ENCODE assay signal across 14 cellular contexts in genomic region chr6:107560657-107561056, GRCh38.
DNase-seq lines count a peak whose midpoint lies in the region; ATAC-seq and TF ChIP-seq lines count a peak whose summit lies in the region.
"Had no signal": no experiment of that assay in that cellular context is flagged by ENCODE, and none has a peak within 500 bp of the region (broad histone marks: within the 10 kb centered on the region; RNA-seq: fewer than 3 reads in every experiment).

No MANE protein-coding gene starts in this region.

- ATAC-seq in GM19455 (IDR thresholded peaks at IDR 0.05; ENCODE audit: unreplicated experiment) = no peak
- ATAC-seq in GM18858 (IDR thresholded peaks at IDR 0.05; ENCODE audit: unreplicated experiment) = no peak
- ATAC-seq: activated naive CD8-positive, alpha-beta T cell treated with anti-CD3 and anti-CD28 coated beads, Interleukin-2, amount 50 U/mL, for 24 hours; natural killer cell treated with Interleukin-12 subunit alpha and Interleukin-12 subunit beta and Interleukin-15 and Interleukin-18, amount 100 ng/mL, for 72 hours; stimulated activated naive CD8-positive, alpha-beta T cell treated with anti-CD3 and anti-CD28 coated beads, Interleukin-15, Interleukin-2, amounts not matched to agents 100 U/mL and 50 U/mL, for 24 hours had no signal

- H3K27ac Mint-ChIP-seq in MCF 10A (ENCODE audit: low read depth, unreplicated experiment) (no peak overlapping the region), mesothelial cell of epicardium (peak overlapping the region; percentile 30)
- H3K27ac Mint-ChIP-seq: activated naive CD8-positive, alpha-beta T cell treated with anti-CD3 and anti-CD28 coated beads, Interleukin-2, amount 50 U/mL, for 24 hours; immature natural killer cell; natural killer cell treated with Interleukin-12 subunit alpha and Interleukin-12 subunit beta and Interleukin-15 and Interleukin-18, amount 100 ng/mL, for 72 hours had no signal

- peak overlapping the region in 1 of 3 donors; percentile 27 for H3K4me3 ChIP-seq in breast epithelium
- peak overlapping the region; percentile 27 for H3K4me3 ChIP-seq in endocrine pancreas (ENCODE audit: control insufficient read depth, insufficient read depth, low read length)
- H3K4me3 ChIP-seq in uterus = no peak overlapping the region

- no peaks in the 10 kb centered on the region for H3K9me3 ChIP-seq in breast epithelium
- H3K9me3 ChIP-seq in endocrine pancreas (ENCODE audit: control insufficient read depth, low read length) = no peaks in the 10 kb centered on the region
- H3K9me3 ChIP-seq in uterus = no peaks in the 10 kb centered on the region

- H3K27ac ChIP-seq in breast epithelium = peak overlapping the region; percentile 40 to 71
- H3K27ac ChIP-seq in uterus = peak overlapping the region; percentile 79 to 82
- H3K27ac ChIP-seq: epithelial cell of prostate had no signal

- H3K36me3 Mint-ChIP-seq in MCF 10A (ENCODE audit: insufficient read depth, unreplicated experiment) (no peaks in the 10 kb centered on the region), mesothelial cell of epicardium (no peaks in the 10 kb centered on the region)
- H3K36me3 Mint-ChIP-seq: immature natural killer cell; natural killer cell treated with Interleukin-12 subunit alpha and Interleukin-12 subunit beta and Interleukin-15 and Interleukin-18, amount 100 ng/mL, for 72 hours had no signal

- H3K4me1 Mint-ChIP-seq in MCF 10A (ENCODE audit: insufficient read depth, unreplicated experiment) (no peaks in the 10 kb centered on the region), mesothelial cell of epicardium (peaks cover 17% of the 10 kb centered on the region)
- H3K4me1 Mint-ChIP-seq: activated naive CD8-positive, alpha-beta T cell treated with anti-CD3 and anti-CD28 coated beads, Interleukin-2, amount 50 U/mL, for 24 hours; immature natural killer cell had no signal

- TF ChIP-seq POLR2A in breast epithelium (IDR thresholded peaks at IDR 0.05) = no peak
- TF ChIP-seq POLR2A in uterus (IDR thresholded peaks at IDR 0.05) = no peak

- POLR2A ChIA-PET in MCF 10A (lab: Yijun Ruan, JAX) = interaction anchor here (1.2 kb wide), 1 partner anchor 8 kb away, joined by 3 read pairs; no protein-coding TSS in a partner anchor

- H3K27me3 Mint-ChIP-seq in MCF 10A (ENCODE audit: insufficient read depth, unreplicated experiment) = peaks cover 58% of the 10 kb centered on the region
- peaks cover 5% of the 10 kb centered on the region for H3K27me3 Mint-ChIP-seq in mesothelial cell of epicardium (ENCODE audit: low read depth)

- H3K9me3 Mint-ChIP-seq in MCF 10A (ENCODE audit: unreplicated experiment) (no peaks in the 10 kb centered on the region), mesothelial cell of epicardium (no peaks in the 10 kb centered on the region)
- H3K9me3 Mint-ChIP-seq: activated naive CD8-positive, alpha-beta T cell treated with anti-CD3 and anti-CD28 coated beads, Interleukin-2, amount 50 U/mL, for 24 hours; immature natural killer cell; natural killer cell treated with Interleukin-12 subunit alpha and Interleukin-12 subunit beta and Interleukin-15 and Interleukin-18, amount 100 ng/mL, for 72 hours had no signal

- DNase-seq in breast epithelium (ENCODE audit: low spot score in 2 of 2) (no peak), MCF 10A (ENCODE audit: unreplicated experiment) (no peak), mesothelial cell of epicardium (ENCODE audit: low spot score in 2 of 2, unreplicated experiment in 2 of 2) (no peak), uterus (peak; percentile 35 to 42), amygdala (lab: John Stamatoyannopoulos, UW) (no peak)
- DNase-seq: activated naive CD8-positive, alpha-beta T cell treated with anti-CD3 and anti-CD28 coated beads, Interleukin-2, amount 50 U/mL, for 24 hours; immature natural killer cell; NCI-H187; stimulated activated naive CD8-positive, alpha-beta T cell treated with anti-CD3 and anti-CD28 coated beads, Interleukin-15, Interleukin-2, amounts not matched to agents 100 U/mL and 50 U/mL, for 24 hours had no signal

- intact Hi-C loops in breast epithelium (cut with DNase I; ENCODE audit: low total_unique reads) = loop anchor here (1.0 kb wide), 1 partner anchor 30 kb away; no protein-coding TSS in a partner anchor
- intact Hi-C loops in MCF 10A (cut with micrococcal nuclease) = no loop called here
- intact Hi-C loops in uterus (cut with DNase I; ENCODE audit: low total_unique reads) = no loop called here

- no peak overlapping the region for H3K4me3 Mint-ChIP-seq in MCF 10A (ENCODE audit: unreplicated experiment)
- H3K4me3 Mint-ChIP-seq in mesothelial cell of epicardium = no peak overlapping the region
- H3K4me3 Mint-ChIP-seq: activated naive CD8-positive, alpha-beta T cell treated with anti-CD3 and anti-CD28 coated beads, Interleukin-2, amount 50 U/mL, for 24 hours; immature natural killer cell; natural killer cell treated with Interleukin-12 subunit alpha and Interleukin-12 subunit beta and Interleukin-15 and Interleukin-18, amount 100 ng/mL, for 72 hours had no signal

- TF ChIP-seq CTCF in breast epithelium (IDR thresholded peaks at IDR 0.05) (no peak), MCF 10A (IDR thresholded peaks at IDR 0.05; ENCODE audit: unreplicated experiment) (no peak), mesothelial cell of epicardium (IDR thresholded peaks at IDR 0.05; ENCODE audit: unreplicated experiment) (no peak), uterus (IDR thresholded peaks at IDR 0.05) (no peak)

- no TSS peak for BruUV-seq in MCF 10A (replicated peaks; lab: Mats Ljungman, UMichigan)

- H3K4me1 ChIP-seq in breast epithelium (no peaks in the 10 kb centered on the region), endocrine pancreas (ENCODE audit: control insufficient read depth, insufficient read depth, low read length) (peaks cover 8% of the 10 kb centered on the region), uterus (no peaks in the 10 kb centered on the region)

- CTCF ChIA-PET in MCF 10A (lab: Yijun Ruan, JAX) = no interaction called here

- H3K27me3 ChIP-seq in breast epithelium (no peaks in the 10 kb centered on the region), endocrine pancreas (ENCODE audit: control insufficient read depth, insufficient read depth, low read length) (no peaks in the 10 kb centered on the region), uterus (no peaks in the 10 kb centered on the region)

- no peaks in the 10 kb centered on the region for H3K36me3 ChIP-seq in breast epithelium
- no peaks in the 10 kb centered on the region for H3K36me3 ChIP-seq in endocrine pancreas (ENCODE audit: control insufficient read depth, insufficient read depth, low read length)
- H3K36me3 ChIP-seq in uterus = no peaks in the 10 kb centered on the region

- no peak overlapping the region for H3K9ac ChIP-seq in endocrine pancreas (ENCODE audit: control insufficient read depth, insufficient read depth, low read length)

Comparison
In these comparisons a context has a peak if more than half of its experiments do, and no peak if none do; other contexts are left out.
1. DNase-seq: peak in uterus (2 of 2); none in breast epithelium (0 of 2), MCF 10A (single experiment), mesothelial cell of epicardium (0 of 2) and amygdala (0 of 56).